22 cellular contexts compared by ENCODE assay signal in genomic region chr2:47838249-47838648, GRCh38. TPM values are rescaled to one million over a fixed set of nuclear protein-coding genes. Genes with fewer than 3 reads are reported as not detected.
DNase-seq lines count a peak whose midpoint lies in the region; ATAC-seq, FAIRE-seq and TF ChIP-seq lines count a peak whose summit lies in the region.
"Had no signal": no experiment of that assay in that cellular context is flagged by ENCODE, and none has a peak within 500 bp of the region (broad histone marks: within the 10 kb centered on the region; RNA-seq: fewer than 3 reads in every experiment).

No MANE protein-coding gene starts in this region.

- in situ Hi-C loops in HepG2 (cut with HindIII; ENCODE audit: extremely low pct_ligation_motif_present, low pct_unique_long_range_greater_than_20kb): no loop called here

- H3K9ac ChIP-seq in HepG2 (ENCODE audit: insufficient read depth, low read depth, low read length) (no peak overlapping the region), liver (ENCODE audit: low read depth in 1 of 2, low read length in 2 of 2) (no peak overlapping the region)
- H3K9ac ChIP-seq: BLaER1 had no signal

- no peak overlapping the region for H3K4me2 ChIP-seq in HepG2 (ENCODE audit: low read depth, low read length)
- H3K4me2 ChIP-seq: BLaER1, GM23338 had no signal

- DNase-seq in HepG2 (ENCODE audit: low spot score) (no peak), right lobe of liver (no peak), activated B cell treated with CpG ODN at 0.5 μM for 24 hours (no peak), SHP77 (lab: John Stamatoyannopoulos, UW) (no peak), NCI-H774 (lab: John Stamatoyannopoulos, UW) (no peak)
- DNase-seq: Caco-2; CD4-positive, CD25-positive, alpha-beta regulatory T cell; CD8-positive, alpha-beta T cell; EL; GDM1; H9 had no signal

- POLR2A ChIA-PET in HepG2 (lab: Yijun Ruan, JAX): no interaction called here
- POLR2A ChIA-PET in activated B cell treated with CpG ODN at 0.5 μM for 24 hours (lab: Charles Lee): no interaction called here

- H3K36me3 ChIP-seq in HepG2 (replicated peaks in 1 of 2; ENCODE audit: control insufficient read depth in 1 of 2, insufficient read depth in 2 of 2, low read length in 2 of 2) (peaks cover 9 to 63% of the 10 kb centered on the region in 2 experiments; a peak in 4 of 5 replicates), right lobe of liver (peaks cover 0 to 54% (median 20%) of the 10 kb centered on the region in 4 donors), liver (ENCODE audit: control insufficient read depth in 4 of 4, insufficient read depth in 3 of 4, low read depth in 1 of 4, low read length in 3 of 4) (peaks cover 7 to 28% (median 24%) of the 10 kb centered on the region in 4 donors)

- no peak for TF ChIP-seq POLR2A in HepG2 (IDR thresholded peaks at IDR 0.05; ENCODE audit: insufficient read depth in 1 of 2, low read depth in 2 of 2, low read length in 2 of 2)
- TF ChIP-seq POLR2A in right lobe of liver (IDR thresholded peaks at IDR 0.05): no peak

- CTCF ChIA-PET in HepG2 (lab: Yijun Ruan, JAX; ENCODE audit: low intra/inter-chr PET ratio, low total read pairs): no interaction called here
- CTCF ChIA-PET in activated B cell treated with CpG ODN at 0.5 μM for 24 hours (lab: Charles Lee): no interaction called here

- TF ChIP-seq EP300 in HepG2 (IDR thresholded peaks at IDR 0.05; ENCODE audit: low read depth in 2 of 2, low read length in 2 of 2): no peak
- no peak for TF ChIP-seq EP300 in HepG2 (CRISPR knock-in tag; IDR thresholded peaks at IDR 0.05; ENCODE audit: borderline replicate concordance)

- H3K4me1 ChIP-seq in HepG2 (ENCODE audit: insufficient read depth, low read length): no peaks in the 10 kb centered on the region
- H3K4me1 ChIP-seq in right lobe of liver: peaks cover 0 to 5% (median 0%) of the 10 kb centered on the region in 4 donors
- H3K4me1 ChIP-seq in liver (ENCODE audit: control insufficient read depth in 4 of 4, insufficient read depth in 4 of 4, low read length in 3 of 4): peaks cover 1 to 5% (median 3%) of the 10 kb centered on the region in 4 donors
- H3K4me1 ChIP-seq: BLaER1, Caco-2 had no signal

- intact Hi-C loops in HepG2 (cut with micrococcal nuclease; ENCODE audit: unreplicated experiment): no loop called here
- intact Hi-C loops in right lobe of liver (cut with DNase I): no loop called here
- intact Hi-C loops in activated B cell treated with CpG ODN at 0.5 μM for 24 hours (cut with micrococcal nuclease): no loop called here

- TF ChIP-seq CTCF in HepG2 (CRISPR knock-in tag; IDR thresholded peaks at IDR 0.05) (no peak), right lobe of liver (IDR thresholded peaks at IDR 0.05) (no peak), activated B cell treated with CpG ODN at 0.5 μM for 24 hours (IDR thresholded peaks at IDR 0.05) (no peak), liver (IDR thresholded peaks at IDR 0.05; ENCODE audit: low read depth, low read length, missing input control) (no peak)

- peaks cover 8% of the 10 kb centered on the region for H3K4me1 Mint-ChIP-seq in activated B cell treated with CpG ODN at 0.5 μM for 24 hours
- H3K4me1 Mint-ChIP-seq: GM23338, H9 had no signal

- no peak overlapping the region for H3K4me3 Mint-ChIP-seq in activated B cell treated with CpG ODN at 0.5 μM for 24 hours
- H3K4me3 Mint-ChIP-seq: B cell; CD4-positive, CD25-positive, alpha-beta regulatory T cell; CD8-positive, alpha-beta T cell; GM23338; H9 had no signal

- H3K4me3 ChIP-seq in HepG2 (replicated peaks in 1 of 3; ENCODE audit: insufficient read depth in 1 of 3, low read depth in 2 of 3, low read length in 3 of 3) (no peak overlapping the region), right lobe of liver (no peak overlapping the region), liver (ENCODE audit: low read depth in 1 of 3, low read length in 3 of 3) (no peak overlapping the region)
- H3K4me3 ChIP-seq: BLaER1, GM23338 had no signal

- TF ChIP-seq RAD21 in HepG2 (CRISPR knock-in tag; IDR thresholded peaks at IDR 0.05) (no peak), liver (IDR thresholded peaks at IDR 0.05) (no peak)

- H3K36me3 Mint-ChIP-seq in activated B cell treated with CpG ODN at 0.5 μM for 24 hours (ENCODE audit: low read depth): peaks cover 54% of the 10 kb centered on the region

- H3K27ac ChIP-seq in HepG2 (ENCODE audit: extremely low read length, insufficient read depth, low read length) (no peak overlapping the region), right lobe of liver (no peak overlapping the region), liver (ENCODE audit: low read depth in 1 of 2, low read length in 2 of 2) (no peak overlapping the region)
- H3K27ac ChIP-seq: 22Rv1, BLaER1, C4-2B had no signal

- H3K9me3 ChIP-seq in HepG2 (ENCODE audit: low read length) (no peaks in the 10 kb centered on the region), right lobe of liver (no peaks in the 10 kb centered on the region), liver (ENCODE audit: control insufficient read depth in 4 of 4, low read length in 3 of 4) (no peaks in the 10 kb centered on the region)
- H3K9me3 ChIP-seq: BLaER1, Caco-2 had no signal

- ATAC-seq in HepG2: no peak
- ATAC-seq in right lobe of liver: no peak
- ATAC-seq in activated B cell treated with CpG ODN at 0.5 μM for 24 hours (ENCODE audit: low read depth): no peak
- ATAC-seq: CD8-positive, alpha-beta T cell; GM23338; HCT116 had no signal

- H4K20me1 ChIP-seq in HepG2 (ENCODE audit: insufficient read depth, low read length): peaks cover 3% of the 10 kb centered on the region; the same call in 1 of the 2 replicates

- H3K79me2 ChIP-seq in HepG2 (ENCODE audit: insufficient read depth, low read length): peaks cover 12% of the 10 kb centered on the region

- H2AFZ ChIP-seq in HepG2 (ENCODE audit: low read length): no peak overlapping the region
- H2AFZ ChIP-seq: GM23338 had no signal

- peak overlapping the region; percentile 9 for H3K27ac Mint-ChIP-seq in activated B cell treated with CpG ODN at 0.5 μM for 24 hours
- H3K27ac Mint-ChIP-seq: B cell; CD8-positive, alpha-beta T cell; GM23338; H9 had no signal

- FAIRE-seq in HepG2 (lab: Jason Lieb, UNC): no peak
- FAIRE-seq: A204.1, D721Med, GM12891, GM18507 had no signal

- H3K27me3 ChIP-seq in HepG2 (ENCODE audit: control insufficient read depth in 1 of 2, insufficient read depth in 2 of 2, low read length in 2 of 2): no peaks in the 10 kb centered on the region
- no peaks in the 10 kb centered on the region for H3K27me3 ChIP-seq in right lobe of liver
- no peaks in the 10 kb centered on the region for H3K27me3 ChIP-seq in liver (ENCODE audit: control insufficient read depth in 4 of 4, insufficient read depth in 4 of 4, low read length in 3 of 4)
- H3K27me3 ChIP-seq: BLaER1 had no signal

- no peaks in the 10 kb centered on the region for H3K9me3 Mint-ChIP-seq in activated B cell treated with CpG ODN at 0.5 μM for 24 hours
- H3K9me3 Mint-ChIP-seq: CD4-positive, CD25-positive, alpha-beta regulatory T cell; CD8-positive, alpha-beta T cell; GM23338; H9 had no signal

- H3K27me3 Mint-ChIP-seq in activated B cell treated with CpG ODN at 0.5 μM for 24 hours: no peaks in the 10 kb centered on the region
- H3K27me3 Mint-ChIP-seq: B cell; CD4-positive, CD25-positive, alpha-beta regulatory T cell had no signal

- no TSS peak for BruUV-seq in HepG2 (replicated peaks; lab: Mats Ljungman, UMichigan)

- WGBS in HepG2 (ENCODE audit: low lambda C conversion rate): 99% methylated on average over 1 of the region's 1 CpG
- 32% methylated on average over 1 of the region's 1 CpG for WGBS in right lobe of liver (ENCODE audit: insufficient coverage, low coverage, low lambda C conversion rate, missing lambda C conversion rate)
- WGBS in liver: 51% methylated on average over 1 of the region's 1 CpG

TF ChIP-seq in HepG2, 621 proteins besides CTCF, POLR2A, EP300 and RAD21:
- TF ChIP-seq NRL (CRISPR knock-in tag; IDR thresholded peaks at IDR 0.05; ENCODE audit: borderline replicate concordance): no peak
- peak; percentile 57; the same call in 1 of the 2 replicates for TF ChIP-seq PPARG (CRISPR knock-in tag; conservative IDR thresholded peaks at IDR 0.05)

RNA-seq across cellular contexts. Expression of gene MSH6, which starts 55.3 kb away (rescaled TPM):
- total RNA-seq in HepG2 (2016; rRNA removed; fragmentation: Illumina TruSeq; extraction: Trizol) (113 and 168 TPM in 2 replicates), right lobe of liver (10 to 100 TPM; 19.7 to 34.7 (median 23.0) TPM), activated B cell treated with CpG ODN at 0.5 μM for 24 hours (40.6 and 42.1 TPM in 2 replicates), liver (10 to 100 TPM; 21.2 to 40.5 TPM)
- 5.9 and 6.7 TPM in 2 replicates for total RNA-seq in HepG2 (2016; cell fraction: cytosol; rRNA removed; fragmentation: Illumina TruSeq; extraction: Trizol; ENCODE audit: low read depth)
- 111 and 163 TPM in 2 replicates for total RNA-seq in HepG2 (2016; cell fraction: insoluble cytoplasmic fraction; rRNA removed; fragmentation: Illumina TruSeq; extraction: Trizol)
- 14.7 and 15.3 TPM in 2 replicates for total RNA-seq in HepG2 (2016; cell fraction: membrane; rRNA removed; fragmentation: Illumina TruSeq; extraction: Trizol)
- total RNA-seq in HepG2 (2016; cell fraction: nucleus; rRNA removed; fragmentation: Illumina TruSeq; extraction: Trizol): 64.0 and 69.2 TPM in 2 replicates
- polyA plus RNA-seq in HepG2 (2011; rRNA removed) (18.1 and 20.8 TPM in 2 replicates), liver (10 to 100 TPM in 1 of 2 donors, 1 to 10 TPM in 1; 5.3 to 14.0 TPM)
- polyA plus RNA-seq in HepG2 (2011; cell fraction: cytosol; rRNA removed): 9.8 and 13.1 TPM in 2 replicates
- polyA plus RNA-seq in HepG2 (2011; cell fraction: nucleus; rRNA removed): 12.9 and 13.6 TPM in 2 replicates
- 27.8 and 54.9 TPM in 2 replicates for polyA plus RNA-seq in HepG2 (2012)
- polyA plus RNA-seq in HepG2 (2016; cell fraction: cytosol; fragmentation: Illumina TruSeq; extraction: Trizol; ENCODE audit: low read depth): 0.76 and 1.1 TPM in 2 replicates
- 91.7 and 97.3 TPM in 2 replicates for polyA plus RNA-seq in HepG2 (2016; cell fraction: insoluble cytoplasmic fraction; fragmentation: Illumina TruSeq; extraction: Trizol; ENCODE audit: low read depth)
- polyA plus RNA-seq in HepG2 (2016; cell fraction: membrane; fragmentation: Illumina TruSeq; extraction: Trizol; ENCODE audit: low read depth): 2.1 and 3.5 TPM in 2 replicates
- polyA plus RNA-seq in HepG2 (2016; cell fraction: nucleus; fragmentation: Illumina TruSeq; extraction: Trizol; ENCODE audit: insufficient read depth, low read depth): 63.1 and 63.5 TPM in 2 replicates
- 14.9 and 32.3 TPM in 2 replicates for polyA minus RNA-seq in HepG2 (2011; rRNA and poly(A)+ RNA removed; ENCODE audit: low replicate concordance)
- polyA minus RNA-seq in HepG2 (2011; cell fraction: cytosol; rRNA and poly(A)+ RNA removed): 31.4 and 36.9 TPM in 2 replicates
- polyA minus RNA-seq in HepG2 (2011; cell fraction: nucleus; rRNA and poly(A)+ RNA removed): 36.4 and 40.2 TPM in 2 replicates
